ENCODE assay signal across 1 cellular context in the genomic region with DNA sequence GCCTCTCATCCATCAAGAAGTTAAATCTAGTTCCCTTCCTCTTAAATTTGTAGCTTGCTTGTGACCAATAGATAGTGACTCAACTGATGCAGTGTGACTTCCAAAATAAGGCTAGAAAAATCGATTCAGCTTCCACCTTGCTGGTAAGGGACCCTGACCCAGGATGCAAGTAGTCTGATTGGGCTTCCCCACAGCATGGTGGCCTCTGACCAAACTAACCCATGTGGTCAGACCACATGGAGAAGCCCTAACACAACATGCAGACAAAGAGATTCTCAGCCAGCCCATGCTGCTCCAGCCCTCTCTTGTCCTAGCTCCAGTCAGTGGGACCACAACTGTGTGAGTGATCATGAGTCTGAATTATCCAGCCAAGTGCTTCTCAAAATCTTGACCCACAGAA.
TF ChIP-seq lines count a peak whose summit lies in the region.

No MANE protein-coding gene starts in this region.

TF ChIP-seq in H1, 55 proteins besides CTCF, POLR2A, EP300 and RAD21:
- TF ChIP-seq TCF12 (IDR thresholded peaks at IDR 0.05; ENCODE audit: low read depth, low read length), result no peak
- TF ChIP-seq, protein P1, sequence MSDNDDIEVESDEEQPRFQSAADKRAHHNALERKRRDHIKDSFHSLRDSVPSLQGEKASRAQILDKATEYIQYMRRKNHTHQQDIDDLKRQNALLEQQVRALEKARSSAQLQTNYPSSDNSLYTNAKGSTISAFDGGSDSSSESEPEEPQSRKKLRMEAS (IDR thresholded peaks at IDR 0.05), result peak; percentile 60
